ENCODE assay signal across 1 cellular context in the genomic region with DNA sequence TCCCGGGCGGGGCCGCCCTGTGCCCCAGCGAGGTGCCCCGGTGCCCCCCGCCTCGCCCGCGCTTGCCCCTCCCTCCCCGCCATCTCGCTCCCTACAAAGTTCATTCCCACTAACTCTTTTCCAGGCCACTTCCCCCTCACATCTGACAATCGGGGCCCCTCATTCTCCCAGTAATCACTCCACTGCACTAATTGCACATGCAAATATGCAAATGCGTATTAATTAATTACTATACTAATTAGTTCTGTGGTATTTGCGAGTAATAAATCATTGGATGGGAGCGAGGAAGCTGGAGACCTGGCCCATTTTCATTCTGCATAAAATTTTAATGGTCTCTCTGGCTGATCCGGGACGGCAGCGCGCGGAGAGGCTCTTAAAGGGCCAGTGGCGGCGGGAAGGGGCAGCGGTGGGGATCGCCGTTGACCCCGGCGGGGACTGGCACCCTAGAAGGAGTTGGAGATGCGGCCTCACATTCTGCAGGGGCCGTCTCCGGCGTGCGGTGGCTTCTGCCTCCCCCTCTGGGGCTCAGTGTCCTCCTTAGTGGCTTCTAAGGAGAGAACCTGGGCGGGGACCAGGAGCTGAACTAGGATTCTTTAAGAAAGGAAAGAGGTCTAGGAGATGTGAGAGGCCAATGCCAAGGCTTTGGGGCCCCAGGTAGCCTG.
TF ChIP-seq lines count a peak whose summit lies in the region.

No MANE protein-coding gene starts in this region.

TF ChIP-seq in K562, 482 proteins besides CTCF, POLR2A, EP300 and RAD21:
- no peak for TF ChIP-seq MAX (CRISPR knock-in tag; IDR thresholded peaks at IDR 0.05)
- TF ChIP-seq, protein P1, sequence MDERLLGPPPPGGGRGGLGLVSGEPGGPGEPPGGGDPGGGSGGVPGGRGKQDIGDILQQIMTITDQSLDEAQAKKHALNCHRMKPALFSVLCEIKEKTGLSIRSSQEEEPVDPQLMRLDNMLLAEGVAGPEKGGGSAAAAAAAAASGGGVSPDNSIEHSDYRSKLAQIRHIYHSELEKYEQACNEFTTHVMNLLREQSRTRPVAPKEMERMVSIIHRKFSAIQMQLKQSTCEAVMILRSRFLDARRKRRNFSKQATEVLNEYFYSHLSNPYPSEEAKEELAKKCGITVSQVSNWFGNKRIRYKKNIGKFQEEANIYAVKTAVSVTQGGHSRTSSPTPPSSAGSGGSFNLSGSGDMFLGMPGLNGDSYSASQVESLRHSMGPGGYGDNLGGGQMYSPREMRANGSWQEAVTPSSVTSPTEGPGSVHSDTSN (CRISPR knock-in tag; IDR thresholded peaks at IDR 0.05; ENCODE audit: low read depth), result no peak
- TF ChIP-seq, protein P1 (tag; conservative IDR thresholded peaks at IDR 0.05; ENCODE audit: low read depth), result 0 out of 2 replicates have a peak, but pooled peaks have one; percentile 9
- TF ChIP-seq ZNF766 (CRISPR knock-in tag; conservative IDR thresholded peaks at IDR 0.05), result 0 out of 2 replicates have a peak, but pooled peaks have one; percentile 5
- TF ChIP-seq ESRRA (IDR thresholded peaks at IDR 0.05; ENCODE audit: borderline replicate concordance, low read depth), result no peak
- TF ChIP-seq, protein P2, sequence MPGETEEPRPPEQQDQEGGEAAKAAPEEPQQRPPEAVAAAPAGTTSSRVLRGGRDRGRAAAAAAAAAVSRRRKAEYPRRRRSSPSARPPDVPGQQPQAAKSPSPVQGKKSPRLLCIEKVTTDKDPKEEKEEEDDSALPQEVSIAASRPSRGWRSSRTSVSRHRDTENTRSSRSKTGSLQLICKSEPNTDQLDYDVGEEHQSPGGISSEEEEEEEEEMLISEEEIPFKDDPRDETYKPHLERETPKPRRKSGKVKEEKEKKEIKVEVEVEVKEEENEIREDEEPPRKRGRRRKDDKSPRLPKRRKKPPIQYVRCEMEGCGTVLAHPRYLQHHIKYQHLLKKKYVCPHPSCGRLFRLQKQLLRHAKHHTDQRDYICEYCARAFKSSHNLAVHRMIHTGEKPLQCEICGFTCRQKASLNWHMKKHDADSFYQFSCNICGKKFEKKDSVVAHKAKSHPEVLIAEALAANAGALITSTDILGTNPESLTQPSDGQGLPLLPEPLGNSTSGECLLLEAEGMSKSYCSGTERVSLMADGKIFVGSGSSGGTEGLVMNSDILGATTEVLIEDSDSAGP (CRISPR knock-in tag; IDR thresholded peaks at IDR 0.05), result peak; percentile 88
- TF ChIP-seq, protein P3, sequence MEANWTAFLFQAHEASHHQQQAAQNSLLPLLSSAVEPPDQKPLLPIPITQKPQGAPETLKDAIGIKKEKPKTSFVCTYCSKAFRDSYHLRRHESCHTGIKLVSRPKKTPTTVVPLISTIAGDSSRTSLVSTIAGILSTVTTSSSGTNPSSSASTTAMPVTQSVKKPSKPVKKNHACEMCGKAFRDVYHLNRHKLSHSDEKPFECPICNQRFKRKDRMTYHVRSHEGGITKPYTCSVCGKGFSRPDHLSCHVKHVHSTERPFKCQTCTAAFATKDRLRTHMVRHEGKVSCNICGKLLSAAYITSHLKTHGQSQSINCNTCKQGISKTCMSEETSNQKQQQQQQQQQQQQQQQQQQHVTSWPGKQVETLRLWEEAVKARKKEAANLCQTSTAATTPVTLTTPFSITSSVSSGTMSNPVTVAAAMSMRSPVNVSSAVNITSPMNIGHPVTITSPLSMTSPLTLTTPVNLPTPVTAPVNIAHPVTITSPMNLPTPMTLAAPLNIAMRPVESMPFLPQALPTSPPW (CRISPR knock-in tag; IDR thresholded peaks at IDR 0.05), result peak; percentile 7; the same call in 1 of the 2 replicates
- TF ChIP-seq NFIX (CRISPR knock-in tag; IDR thresholded peaks at IDR 0.05; ENCODE audit: low read depth), result no peak
- no peak for TF ChIP-seq HNRNPH1 (optimal IDR thresholded peaks at IDR 0.05; ENCODE audit: low read depth, low read length)
- no peak for TF ChIP-seq SUPT5H (IDR thresholded peaks at IDR 0.05)
- TF ChIP-seq DACH1 (IDR thresholded peaks at IDR 0.05; ENCODE audit: partially characterized antibody), result peak; percentile 58
- TF ChIP-seq ZFX (CRISPR knock-in tag; IDR thresholded peaks at IDR 0.05), result no peak
- 0 out of 2 replicates have a peak, but pooled peaks have one; percentile 12 for TF ChIP-seq SPI1 (IDR thresholded peaks at IDR 0.05; ENCODE audit: borderline replicate concordance, low read depth, low read length)
- peak in 1 of 2 experiments; percentile 32; a peak in 1 of 4 replicates for TF ChIP-seq MAZ (CRISPR knock-in tag; conservative IDR thresholded peaks at IDR 0.05 in 1 of 2, IDR thresholded peaks at IDR 0.05 in 1 of 2)
- TF ChIP-seq, protein P4, sequence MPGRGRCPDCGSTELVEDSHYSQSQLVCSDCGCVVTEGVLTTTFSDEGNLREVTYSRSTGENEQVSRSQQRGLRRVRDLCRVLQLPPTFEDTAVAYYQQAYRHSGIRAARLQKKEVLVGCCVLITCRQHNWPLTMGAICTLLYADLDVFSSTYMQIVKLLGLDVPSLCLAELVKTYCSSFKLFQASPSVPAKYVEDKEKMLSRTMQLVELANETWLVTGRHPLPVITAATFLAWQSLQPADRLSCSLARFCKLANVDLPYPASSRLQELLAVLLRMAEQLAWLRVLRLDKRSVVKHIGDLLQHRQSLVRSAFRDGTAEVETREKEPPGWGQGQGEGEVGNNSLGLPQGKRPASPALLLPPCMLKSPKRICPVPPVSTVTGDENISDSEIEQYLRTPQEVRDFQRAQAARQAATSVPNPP (IDR thresholded peaks at IDR 0.05; ENCODE audit: borderline replicate concordance, insufficient read depth, insufficient read length), result no peak
- no peak for TF ChIP-seq ZNF133 (CRISPR knock-in tag; IDR thresholded peaks at IDR 0.05)
